In the genomic region with DNA sequence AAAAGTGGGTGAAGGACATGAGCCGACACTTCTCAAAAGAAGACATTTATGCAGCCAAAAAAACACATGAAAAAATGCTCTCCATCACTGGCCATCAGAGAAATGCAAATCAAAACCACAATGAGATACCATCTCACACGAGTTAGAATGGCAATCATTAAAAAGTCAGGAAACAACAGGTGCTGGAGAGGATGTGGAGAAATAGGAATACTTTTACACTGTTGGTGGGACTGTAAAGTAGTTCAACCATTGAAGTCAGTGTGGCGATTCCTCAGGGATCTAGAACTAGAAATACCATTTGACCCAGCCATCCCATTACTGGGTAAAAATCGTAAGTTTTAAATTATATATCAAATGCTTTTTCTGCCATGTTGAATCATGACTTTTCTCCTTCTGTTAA, we compare ENCODE assay signal across 4 cellular contexts. TPM values are rescaled to one million over a fixed set of nuclear protein-coding genes. Genes with fewer than 3 reads are reported as not detected.
"Had no signal": no experiment of that assay in that cellular context is flagged by ENCODE, and none has a peak within 500 bp of the region (broad histone marks: within the 10 kb centered on the region; RNA-seq: fewer than 3 reads in every experiment).

No MANE protein-coding gene starts in this region.

RNA-seq across cellular contexts. Expression of a gene that starts 54.8 kb away (rescaled TPM):
- total RNA-seq: HepG2, HT-29, HT1080 had no signal
- polyA plus RNA-seq: HepG2, IgD-negative memory B cell had no signal
